ENCODE assay signal across 22 cellular contexts in genomic region chr5:83914662-83915418, GRCh38.
A peak's percentile ranks its signal among the peaks of the same experiment; 100 is the strongest.
DNase-seq lines count a peak whose midpoint lies in the region; TF ChIP-seq lines count a peak whose summit lies in the region.
"Had no signal": no experiment of that assay in that cellular context is flagged by ENCODE, and none has a peak within 500 bp of the region (broad histone marks: within the 10 kb centered on the region; RNA-seq: fewer than 3 reads in every experiment).

No MANE protein-coding gene starts in this region.

- DNase-seq in GM03348 (ENCODE audit: low spot score) (peak; percentile 5), NCI-H69 (lab: John Stamatoyannopoulos, UW) (peak; percentile 16), fibroblast of pulmonary artery (ENCODE audit: low read depth) (peak; percentile 62), osteocyte (ENCODE audit: extremely low spot score, unreplicated experiment) (no peak), HAP-1 (ENCODE audit: low spot score in 2 of 2) (no peak), putamen (ENCODE audit: low spot score) (no peak), NCI-H1694 treated with DMSO at 0.1 percent for 48 hours (lab: John Stamatoyannopoulos, UW) (no peak)
- DNase-seq: activated CD4-positive, alpha-beta T cell treated with anti-CD3 and anti-CD28 coated beads for 4 hours; activated gamma-delta T cell; activated T-cell treated with anti-CD3 and anti-CD28 coated beads, Interleukin-2, amount 50 U/mL, for 1 hour; endodermal cell; esophagus squamous epithelium; MG63; naive thymus-derived CD8-positive, alpha-beta T cell; NCI-H1417 treated with DMSO at 0.1 percent for 48 hours; NCI-H446 treated with DMSO at 0.1 percent for 48 hours; stimulated activated CD4-positive, alpha-beta T cell treated with anti-CD3 and anti-CD28 coated beads, Interleukin-1b, Interleukin-23, amount 100 ng/mL, for 48 hours; stomach; thyroid gland had no signal

- H3K27ac Mint-ChIP-seq in osteocyte (ENCODE audit: unreplicated experiment), result peak overlapping the region; percentile 42
- H3K27ac Mint-ChIP-seq: dendritic cell treated with granulocyte-macrophage colony-stimulating factor and Interleukin-4, amounts not matched to agents 40 ng/mL and 50 ng/mL, for 4 days; endodermal cell; naive thymus-derived CD8-positive, alpha-beta T cell had no signal

- no peaks in the 10 kb centered on the region for H3K9me3 Mint-ChIP-seq in osteocyte (ENCODE audit: unreplicated experiment)
- H3K9me3 Mint-ChIP-seq: endodermal cell; naive thymus-derived CD8-positive, alpha-beta T cell had no signal

- H3K4me1 Mint-ChIP-seq in osteocyte (ENCODE audit: unreplicated experiment), result peaks cover 54% of the 10 kb centered on the region
- H3K4me1 Mint-ChIP-seq: endodermal cell; naive thymus-derived CD8-positive, alpha-beta T cell had no signal

- H3K36me3 Mint-ChIP-seq in osteocyte (ENCODE audit: unreplicated experiment), result no peaks in the 10 kb centered on the region
- H3K36me3 Mint-ChIP-seq: naive thymus-derived CD8-positive, alpha-beta T cell had no signal

- H3K4me3 ChIP-seq in fibroblast of pulmonary artery (replicated peaks; ENCODE audit: low read depth, low read length) (no peak overlapping the region), HAP-1 (no peak overlapping the region)
- H3K4me3 ChIP-seq: esophagus squamous epithelium, gastroesophageal sphincter, MG63, smooth muscle cell, stomach, thyroid gland had no signal

- peak overlapping the region; percentile 22 for H3K4me3 Mint-ChIP-seq in osteocyte (ENCODE audit: unreplicated experiment)
- H3K4me3 Mint-ChIP-seq: dendritic cell treated with granulocyte-macrophage colony-stimulating factor and Interleukin-4, amounts not matched to agents 40 ng/mL and 50 ng/mL, for 4 days; endodermal cell; naive thymus-derived CD8-positive, alpha-beta T cell had no signal

- H3K27me3 Mint-ChIP-seq in osteocyte (ENCODE audit: unreplicated experiment), result no peaks in the 10 kb centered on the region
- H3K27me3 Mint-ChIP-seq: dendritic cell treated with granulocyte-macrophage colony-stimulating factor and Interleukin-4, amounts not matched to agents 40 ng/mL and 50 ng/mL, for 4 days had no signal

- TF ChIP-seq CTCF in fibroblast of pulmonary artery (IDR thresholded peaks at IDR 0.05; ENCODE audit: low read length, missing control alignments) (no peak), osteocyte (IDR thresholded peaks at IDR 0.05) (no peak)

- in situ Hi-C loops in HAP-1 (cut with MboI; ENCODE audit: low sequenced_read_pairs), result no loop called here

- no peaks in the 10 kb centered on the region for H3K27me3 ChIP-seq in HAP-1 (ENCODE audit: low read depth)
- H3K27me3 ChIP-seq: esophagus squamous epithelium, gastroesophageal sphincter, MG63, stomach, thyroid gland had no signal

- H3K36me3 ChIP-seq in HAP-1 (replicated peaks), result no peaks in the 10 kb centered on the region
- H3K36me3 ChIP-seq: esophagus squamous epithelium, gastroesophageal sphincter, MG63, stomach, thyroid gland had no signal

- no peaks in the 10 kb centered on the region for H3K4me1 ChIP-seq in HAP-1
- H3K4me1 ChIP-seq: esophagus squamous epithelium, stomach, thyroid gland had no signal

- H3K9me3 ChIP-seq in HAP-1, result no peaks in the 10 kb centered on the region
- H3K9me3 ChIP-seq: esophagus squamous epithelium, gastroesophageal sphincter, MG63, stomach, thyroid gland had no signal

Comparison
In these comparisons a context has a peak if more than half of its experiments do, and no peak if none do; other contexts are left out.
1. DNase-seq: peak in GM03348 (single experiment), NCI-H69 (single experiment) and fibroblast of pulmonary artery (single experiment); none in osteocyte (single experiment), HAP-1 (0 of 2), putamen (single experiment) and NCI-H1694 treated with DMSO at 0.1 percent for 48 hours (single experiment).